14 cellular contexts compared by ENCODE assay signal in genomic region chr4:139825523-139826014, GRCh38.
DNase-seq lines count a peak whose midpoint lies in the region; ATAC-seq and TF ChIP-seq lines count a peak whose summit lies in the region.
"Had no signal": no experiment of that assay in that cellular context is flagged by ENCODE, and none has a peak within 500 bp of the region (broad histone marks: within the 10 kb centered on the region; RNA-seq: fewer than 3 reads in every experiment).

No MANE protein-coding gene starts in this region.

- in situ Hi-C loops in HAP-1 (cut with MboI; ENCODE audit: low sequenced_read_pairs) = no loop called here

- no peak overlapping the region for H3K4me2 ChIP-seq in SK-N-SH

- H3K4me1 ChIP-seq in SK-N-SH (ENCODE audit: control insufficient read depth in 1 of 2, insufficient read depth in 2 of 2, low read depth in 1 of 2, low read length in 1 of 2) (peaks cover 0 to 47% of the 10 kb centered on the region in 2 experiments; a peak in 2 of 4 replicates), cardiac muscle cell (ENCODE audit: low read depth) (peaks cover 44% of the 10 kb centered on the region), HAP-1 (peaks cover 14% of the 10 kb centered on the region)
- H3K4me1 ChIP-seq: testis had no signal

- TF ChIP-seq CTCF in SK-N-SH (IDR thresholded peaks at IDR 0.05) (no peak), cardiac muscle cell (IDR thresholded peaks at IDR 0.05; ENCODE audit: low read depth, low read length) (no peak)

- TF ChIP-seq RAD21 in SK-N-SH (IDR thresholded peaks at IDR 0.05; ENCODE audit: low read length) = no peak

- ATAC-seq in SK-N-SH treated with all-trans-retinoic acid at 6 μM for 48 hours = no peak; the same call in 2 of the 3 replicates
- ATAC-seq in GM18909 (IDR thresholded peaks at IDR 0.05; ENCODE audit: poor library complexity, unreplicated experiment) = no peak

- no peaks in the 10 kb centered on the region for H3K9me2 ChIP-seq in SK-N-SH

- no peaks in the 10 kb centered on the region for H3F3A ChIP-seq in SK-N-SH (replicated peaks; ENCODE audit: insufficient read depth)

- no peaks in the 10 kb centered on the region for H3K79me2 ChIP-seq in SK-N-SH (ENCODE audit: insufficient read depth)

- H3K4me3 ChIP-seq in SK-N-SH (ENCODE audit: low read depth in 2 of 2, low read length in 1 of 2) (no peak overlapping the region), cardiac muscle cell (no peak overlapping the region), HAP-1 (no peak overlapping the region)
- H3K4me3 ChIP-seq: MG63, testis had no signal

- H3K36me3 ChIP-seq in SK-N-SH (replicated peaks in 1 of 2; ENCODE audit: control insufficient read depth in 1 of 2, insufficient read depth in 2 of 2, low read length in 1 of 2) (peaks cover 0 to 2% of the 10 kb centered on the region in 2 experiments), cardiac muscle cell (no peaks in the 10 kb centered on the region), HAP-1 (replicated peaks) (no peaks in the 10 kb centered on the region)
- H3K36me3 ChIP-seq: MG63 had no signal

- POLR2A ChIA-PET in SK-N-SH (lab: Yijun Ruan, JAX) = interaction anchor here (0.5 to 1.2 kb wide), 4 partner anchors 11 to 62 kb away, joined by 3 to 4 read pairs (median 3); no protein-coding TSS in a partner anchor

- no peak overlapping the region for H2AFZ ChIP-seq in SK-N-SH (ENCODE audit: low read depth)

- no peaks in the 10 kb centered on the region for H3K9me3 ChIP-seq in SK-N-SH
- H3K9me3 ChIP-seq in cardiac muscle cell (ENCODE audit: low read depth) = no peaks in the 10 kb centered on the region
- no peaks in the 10 kb centered on the region for H3K9me3 ChIP-seq in HAP-1
- H3K9me3 ChIP-seq: MG63, testis had no signal

- CTCF ChIA-PET in SK-N-SH (lab: Yijun Ruan, JAX) = interaction anchor here (1.3 to 3.2 kb wide), 2 partner anchors 15 to 91 kb away, joined by 3 to 8 read pairs; no protein-coding TSS in a partner anchor

- no peak overlapping the region for H3K9ac ChIP-seq in SK-N-SH

- no peaks in the 10 kb centered on the region for H3K27me3 ChIP-seq in SK-N-SH (ENCODE audit: insufficient read depth)
- H3K27me3 ChIP-seq in cardiac muscle cell = no peaks in the 10 kb centered on the region
- H3K27me3 ChIP-seq in HAP-1 (ENCODE audit: low read depth) = no peaks in the 10 kb centered on the region
- H3K27me3 ChIP-seq: MG63, testis had no signal

- peak overlapping the region in 1 of 2 experiments; percentile 96; a peak in 2 of 4 replicates for H3K27ac ChIP-seq in SK-N-SH (ENCODE audit: low read depth in 2 of 2, low read length in 1 of 2)
- peak overlapping the region; percentile 71 for H3K27ac ChIP-seq in cardiac muscle cell
- H3K27ac ChIP-seq: testis had no signal

- no peaks in the 10 kb centered on the region for H4K20me1 ChIP-seq in SK-N-SH (ENCODE audit: insufficient read depth)

- 75% methylated on average over 13 of the region's 13 CpGs for WGBS in SK-N-SH (ENCODE audit: low lambda C conversion rate)

- TF ChIP-seq EP300 in SK-N-SH (IDR thresholded peaks at IDR 0.05; ENCODE audit: borderline replicate concordance in 1 of 2, low read depth in 1 of 2, low read length in 1 of 2) = no peak; a peak in 1 of 4 replicates

- DNase-seq in SK-N-SH (peak; percentile 63), NCI-H2227 treated with DMSO at 0.1 percent for 48 hours (lab: John Stamatoyannopoulos, UW) (peak; percentile 35), cardiac muscle cell (ENCODE audit: low read depth in 1 of 2, low spot score in 1 of 2) (peak in 1 of 2 donors; percentile 30), retina (peak; percentile 74), HAP-1 (ENCODE audit: low spot score in 2 of 2) (no peak), T-helper 2 cell (no peak)
- DNase-seq: ACHN; activated CD8-positive, alpha-beta memory T cell treated with anti-CD3 and anti-CD28 coated beads, Interleukin-2, amount 50 U/mL, for 4 hours; activated naive CD4-positive, alpha-beta T cell treated with anti-CD3 and anti-CD28 coated beads, Interleukin-2, amount 10 ng/mL, durations not matched to agents 7 days and 5 days; MG63; NCI-H524 treated with DMSO at 0.1 percent for 48 hours; testis had no signal

TF ChIP-seq in SK-N-SH, 30 proteins besides CTCF, POLR2A, EP300 and RAD21:
- TF ChIP-seq NFIC (IDR thresholded peaks at IDR 0.05; ENCODE audit: borderline replicate concordance) (no peak), MXI1 (IDR thresholded peaks at IDR 0.05; ENCODE audit: low read depth, low read length) (peak; percentile 40; the same call in 1 of the 2 replicates), GATA2 (CRISPR knock-in tag; IDR thresholded peaks at IDR 0.05) (peak; percentile 77)

TF ChIP-seq in SK-N-SH treated with all-trans-retinoic acid at 6 μM for 48 hours, 23 proteins besides CTCF, POLR2A, EP300 and RAD21:
- TF ChIP-seq RARB (CRISPR knock-in tag; IDR thresholded peaks at IDR 0.05) = no peak
- no peak for TF ChIP-seq POU6F1 (CRISPR knock-in tag; IDR thresholded peaks at IDR 0.05; ENCODE audit: borderline replicate concordance, low read depth)
- TF ChIP-seq TCF4 (CRISPR knock-in tag; IDR thresholded peaks at IDR 0.05; ENCODE audit: borderline replicate concordance) = no peak
- no peak for TF ChIP-seq CSDC2 (CRISPR knock-in tag; IDR thresholded peaks at IDR 0.05)
- TF ChIP-seq ZFP30 (CRISPR knock-in tag; IDR thresholded peaks at IDR 0.05) = no peak
- no peak for TF ChIP-seq ZC3H10 (CRISPR knock-in tag; IDR thresholded peaks at IDR 0.05)
- TF ChIP-seq, protein P1, sequence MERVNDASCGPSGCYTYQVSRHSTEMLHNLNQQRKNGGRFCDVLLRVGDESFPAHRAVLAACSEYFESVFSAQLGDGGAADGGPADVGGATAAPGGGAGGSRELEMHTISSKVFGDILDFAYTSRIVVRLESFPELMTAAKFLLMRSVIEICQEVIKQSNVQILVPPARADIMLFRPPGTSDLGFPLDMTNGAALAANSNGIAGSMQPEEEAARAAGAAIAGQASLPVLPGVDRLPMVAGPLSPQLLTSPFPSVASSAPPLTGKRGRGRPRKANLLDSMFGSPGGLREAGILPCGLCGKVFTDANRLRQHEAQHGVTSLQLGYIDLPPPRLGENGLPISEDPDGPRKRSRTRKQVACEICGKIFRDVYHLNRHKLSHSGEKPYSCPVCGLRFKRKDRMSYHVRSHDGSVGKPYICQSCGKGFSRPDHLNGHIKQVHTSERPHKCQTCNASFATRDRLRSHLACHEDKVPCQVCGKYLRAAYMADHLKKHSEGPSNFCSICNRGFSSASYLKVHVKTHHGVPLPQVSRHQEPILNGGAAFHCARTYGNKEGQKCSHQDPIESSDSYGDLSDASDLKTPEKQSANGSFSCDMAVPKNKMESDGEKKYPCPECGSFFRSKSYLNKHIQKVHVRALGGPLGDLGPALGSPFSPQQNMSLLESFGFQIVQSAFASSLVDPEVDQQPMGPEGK (CRISPR knock-in tag; IDR thresholded peaks at IDR 0.05; ENCODE audit: borderline replicate concordance) = no peak
- TF ChIP-seq SNAI2 (CRISPR knock-in tag; IDR thresholded peaks at IDR 0.05) = no peak
- no peak for TF ChIP-seq ZNF8 (CRISPR knock-in tag; IDR thresholded peaks at IDR 0.05)
- no peak for TF ChIP-seq ESRRG (CRISPR knock-in tag; IDR thresholded peaks at IDR 0.05)
- TF ChIP-seq GLIS3 (CRISPR knock-in tag; IDR thresholded peaks at IDR 0.05) = no peak
- no peak for TF ChIP-seq ISL1 (CRISPR knock-in tag; IDR thresholded peaks at IDR 0.05)
- no peak for TF ChIP-seq ZNF70 (CRISPR knock-in tag; IDR thresholded peaks at IDR 0.05)
- no peak for TF ChIP-seq ZFP3 (CRISPR knock-in tag; IDR thresholded peaks at IDR 0.05)
- no peak for TF ChIP-seq PPARA (CRISPR knock-in tag; IDR thresholded peaks at IDR 0.05; ENCODE audit: borderline replicate concordance)
- no peak for TF ChIP-seq ARNTL (CRISPR knock-in tag; IDR thresholded peaks at IDR 0.05; ENCODE audit: borderline replicate concordance, low read depth)
- no peak for TF ChIP-seq OSR1 (CRISPR knock-in tag; IDR thresholded peaks at IDR 0.05)
- TF ChIP-seq TOX (CRISPR knock-in tag; IDR thresholded peaks at IDR 0.05; ENCODE audit: borderline replicate concordance) = no peak
- TF ChIP-seq TSHZ2 (CRISPR knock-in tag; IDR thresholded peaks at IDR 0.05) = no peak
- TF ChIP-seq ZNF565 (CRISPR knock-in tag; conservative IDR thresholded peaks at IDR 0.05; ENCODE audit: low read depth) = no peak

Comparison
In these comparisons a context has a peak if more than half of its experiments do, and no peak if none do; other contexts are left out.
1. DNase-seq: peak in SK-N-SH (single experiment), NCI-H2227 treated with DMSO at 0.1 percent for 48 hours (single experiment) and retina (single experiment); none in HAP-1 (0 of 2) and T-helper 2 cell (0 of 5).